Comparison of ENCODE assay signal across 10 cellular contexts in genomic region chr1:77347646-77348045, GRCh38.
DNase-seq lines count a peak whose midpoint lies in the region; ATAC-seq and TF ChIP-seq lines count a peak whose summit lies in the region.
"Had no signal": no experiment of that assay in that cellular context is flagged by ENCODE, and none has a peak within 500 bp of the region (broad histone marks: within the 10 kb centered on the region; RNA-seq: fewer than 3 reads in every experiment).

No MANE protein-coding gene starts in this region.

- H3K4me1 ChIP-seq in right lobe of liver (no peaks in the 10 kb centered on the region), tibial artery (no peaks in the 10 kb centered on the region)

- no peaks in the 10 kb centered on the region for H3K27me3 Mint-ChIP-seq in activated naive CD8-positive, alpha-beta T cell treated with anti-CD3 and anti-CD28 coated beads, Interleukin-2, amount 10 ng/mL, durations not matched to agents 7 days and 5 days

- TF ChIP-seq CTCF in AG09309 (IDR thresholded peaks at IDR 0.05; ENCODE audit: control insufficient read depth, insufficient read depth, low read depth, low read length, missing control alignments) = no peak
- TF ChIP-seq CTCF in right lobe of liver (IDR thresholded peaks at IDR 0.05) = no peak
- TF ChIP-seq CTCF in tibial artery (IDR thresholded peaks at IDR 0.05) = no peak

- H3K27ac Mint-ChIP-seq in activated naive CD8-positive, alpha-beta T cell treated with anti-CD3 and anti-CD28 coated beads, Interleukin-2, amount 10 ng/mL, durations not matched to agents 7 days and 5 days = peak overlapping the region; percentile 66

- H3K36me3 ChIP-seq in right lobe of liver (no peaks in the 10 kb centered on the region), tibial artery (no peaks in the 10 kb centered on the region)

- H3K9me3 ChIP-seq in right lobe of liver (no peaks in the 10 kb centered on the region), tibial artery (no peaks in the 10 kb centered on the region)

- no peak for TF ChIP-seq POLR2A in right lobe of liver (IDR thresholded peaks at IDR 0.05)

- no peaks in the 10 kb centered on the region for H3K9me3 Mint-ChIP-seq in activated naive CD8-positive, alpha-beta T cell treated with anti-CD3 and anti-CD28 coated beads, Interleukin-2, amount 10 ng/mL, durations not matched to agents 7 days and 5 days
- H3K9me3 Mint-ChIP-seq: neural crest cell had no signal

- H3K27me3 ChIP-seq in right lobe of liver = no peaks in the 10 kb centered on the region
- H3K27me3 ChIP-seq in tibial artery = no peaks in the 10 kb centered on the region

- H3K4me1 Mint-ChIP-seq in activated naive CD8-positive, alpha-beta T cell treated with anti-CD3 and anti-CD28 coated beads, Interleukin-2, amount 10 ng/mL, durations not matched to agents 7 days and 5 days = peaks cover 13% of the 10 kb centered on the region

- intact Hi-C loops in right lobe of liver (cut with DNase I) (no loop called here), tibial artery (cut with DNase I; ENCODE audit: low total_unique reads) (no loop called here)

- no peak for ATAC-seq in activated naive CD8-positive, alpha-beta T cell treated with anti-CD3 and anti-CD28 coated beads, Interleukin-2, amount 10 ng/mL, durations not matched to agents 7 days and 5 days (ENCODE audit: low read depth)
- ATAC-seq in right lobe of liver (peak; percentile 56 to 81 (median 71)), GM19463 (IDR thresholded peaks at IDR 0.05; ENCODE audit: unreplicated experiment) (no peak)

- 30% methylated on average over 6 of the region's 6 CpGs for WGBS in right lobe of liver (ENCODE audit: insufficient coverage, low coverage, low lambda C conversion rate, missing lambda C conversion rate)

- DNase-seq in AG09309 (ENCODE audit: low read depth) (peak; percentile 84), HS-5 (ENCODE audit: low read depth) (peak; percentile 89), right lobe of liver (no peak), mesenteric fat pad (ENCODE audit: low spot score) (no peak), tibial artery (no peak)
- DNase-seq in activated naive CD8-positive, alpha-beta T cell treated with anti-CD3 and anti-CD28 coated beads, Interleukin-2, amount 10 ng/mL, durations not matched to agents 7 days and 5 days = no peak
- DNase-seq in activated CD8-positive, alpha-beta memory T cell treated with anti-CD3 and anti-CD28 coated beads for 24 hours = no peak
- DNase-seq: SIG-M5 had no signal

- POLR2A ChIA-PET in activated naive CD8-positive, alpha-beta T cell treated with anti-CD3 and anti-CD28 coated beads, Interleukin-2, amount 10 ng/mL, durations not matched to agents 7 days and 5 days (lab: Charles Lee) = no interaction called here

- H3K27ac ChIP-seq in right lobe of liver = no peak overlapping the region
- H3K27ac ChIP-seq in tibial artery = no peak overlapping the region

- no peaks in the 10 kb centered on the region for H3K36me3 Mint-ChIP-seq in activated naive CD8-positive, alpha-beta T cell treated with anti-CD3 and anti-CD28 coated beads, Interleukin-2, amount 10 ng/mL, durations not matched to agents 7 days and 5 days

- no peak overlapping the region for H3K4me3 Mint-ChIP-seq in activated naive CD8-positive, alpha-beta T cell treated with anti-CD3 and anti-CD28 coated beads, Interleukin-2, amount 10 ng/mL, durations not matched to agents 7 days and 5 days
- H3K4me3 Mint-ChIP-seq: neural crest cell had no signal

- H3K4me3 ChIP-seq in AG09309 (ENCODE audit: control insufficient read depth, low read depth, low read length) (no peak overlapping the region), right lobe of liver (no peak overlapping the region), tibial artery (no peak overlapping the region)

Comparison
In these comparisons a context has a peak if more than half of its experiments do, and no peak if none do; other contexts are left out.
1. DNase-seq: peak in AG09309 (single experiment) and HS-5 (single experiment); none in activated naive CD8-positive, alpha-beta T cell treated with anti-CD3 and anti-CD28 coated beads, Interleukin-2, amount 10 ng/mL, durations not matched to agents 7 days and 5 days (single experiment), right lobe of liver (0 of 3), mesenteric fat pad (single experiment), activated CD8-positive, alpha-beta memory T cell treated with anti-CD3 and anti-CD28 coated beads for 24 hours (single experiment) and tibial artery (0 of 2).
2. ATAC-seq: peak in right lobe of liver (4 of 4); none in activated naive CD8-positive, alpha-beta T cell treated with anti-CD3 and anti-CD28 coated beads, Interleukin-2, amount 10 ng/mL, durations not matched to agents 7 days and 5 days (single experiment) and GM19463 (single experiment).